21 cellular contexts compared by ENCODE assay signal in genomic region chr11:12704049-12704448, GRCh38. TPM values are rescaled to one million over a fixed set of nuclear protein-coding genes. Genes with fewer than 3 reads are reported as not detected.
DNase-seq lines count a peak whose midpoint lies in the region; ATAC-seq and TF ChIP-seq lines count a peak whose summit lies in the region.
"Had no signal": no experiment of that assay in that cellular context is flagged by ENCODE, and none has a peak within 500 bp of the region (broad histone marks: within the 10 kb centered on the region; RNA-seq: fewer than 3 reads in every experiment).

No MANE protein-coding gene starts in this region.

- H2AFZ ChIP-seq in PC-3 (ENCODE audit: low read length): no peak overlapping the region
- H2AFZ ChIP-seq: neural progenitor cell had no signal

- H3K4me2 ChIP-seq in PC-3 (ENCODE audit: low read length): no peak overlapping the region
- H3K4me2 ChIP-seq: neural progenitor cell had no signal

- intact Hi-C loops in PC-3 (cut with micrococcal nuclease): no loop called here
- intact Hi-C loops in mucosa of descending colon (cut with DNase I, micrococcal nuclease): no loop called here

- H3K9me2 ChIP-seq in PC-3 (replicated peaks; ENCODE audit: low read length): no peaks in the 10 kb centered on the region

- H3K27ac ChIP-seq in PC-3 (ENCODE audit: low read length): no peak overlapping the region
- H3K27ac ChIP-seq: neural progenitor cell, right lobe of liver had no signal

- peaks cover 100% of the 10 kb centered on the region for H3K79me2 ChIP-seq in PC-3 (ENCODE audit: low read length)

- POLR2A ChIA-PET in PC-3 (lab: Charles Lee; ENCODE audit: unreplicated experiment): no interaction called here

- CTCF ChIA-PET in PC-3 (lab: Charles Lee): interaction anchor here (0.7 kb wide), 1 partner anchor 50 kb away, joined by 3 read pairs; no protein-coding TSS in a partner anchor

- H3K27ac Mint-ChIP-seq in chondrocyte (ENCODE audit: unreplicated experiment): peak overlapping the region; percentile 83
- H3K27ac Mint-ChIP-seq: activated naive CD8-positive, alpha-beta T cell; CD8-positive, alpha-beta memory T cell; dendritic cell treated with granulocyte-macrophage colony-stimulating factor and Interleukin-4, amounts not matched to agents 40 ng/mL and 50 ng/mL, for 4 days; neural progenitor cell; T-cell had no signal

- H3K36me3 ChIP-seq in PC-3 (ENCODE audit: low read depth, low read length): peaks cover 6% of the 10 kb centered on the region
- H3K36me3 ChIP-seq in mucosa of descending colon (ENCODE audit: low read depth): no peaks in the 10 kb centered on the region
- H3K36me3 ChIP-seq: neural progenitor cell, right lobe of liver, tibial nerve had no signal

- no peak; the same call in 1 of the 2 replicates for ATAC-seq in PC-3
- no peak for ATAC-seq in mucosa of descending colon
- ATAC-seq: activated CD4-positive, CD25-positive, alpha-beta regulatory T cell treated with anti-CD3 and anti-CD28 coated beads, Interleukin-2, amount 50 U/mL, for 24 hours; right lobe of liver; T-cell had no signal

- H3K4me1 ChIP-seq in PC-3 (ENCODE audit: insufficient read depth, low read length) (peaks cover 10% of the 10 kb centered on the region), mucosa of descending colon (ENCODE audit: low read depth) (peaks cover 21% of the 10 kb centered on the region)

- no peaks in the 10 kb centered on the region for H3K36me3 Mint-ChIP-seq in chondrocyte (ENCODE audit: low read depth)
- H3K36me3 Mint-ChIP-seq: activated naive CD8-positive, alpha-beta T cell; CD8-positive, alpha-beta memory T cell; T-cell had no signal

- H3K9me3 ChIP-seq in PC-3 (ENCODE audit: low read length): no peaks in the 10 kb centered on the region
- no peaks in the 10 kb centered on the region for H3K9me3 ChIP-seq in mucosa of descending colon
- H3K9me3 ChIP-seq: right lobe of liver, tibial nerve had no signal

- H4K20me1 ChIP-seq in PC-3 (ENCODE audit: low read length): peaks cover 5% of the 10 kb centered on the region; the same call in 1 of the 2 replicates

- BruUV-seq in PC-3 (replicated peaks; lab: Mats Ljungman, UMichigan): no TSS peak

- H3K27me3 Mint-ChIP-seq in chondrocyte (ENCODE audit: low read depth): no peaks in the 10 kb centered on the region

- DNase-seq in Caki2 (ENCODE audit: low read depth) (peak; percentile 47), PC-3 (peak; percentile 30), chondrocyte (ENCODE audit: low spot score) (no peak), kidney tubule cell (ENCODE audit: low spot score) (peak; percentile 61), mucosa of descending colon (no peak), NCI-H1417 treated with DMSO at 0.1 percent for 48 hours (lab: John Stamatoyannopoulos, UW) (no peak), HUDEP-2 (lab: John Stamatoyannopoulos, UW; ENCODE audit: unreplicated experiment in 76 of 76) (no peak), NCI-H748 treated with DMSO at 0.1 percent for 48 hours (lab: John Stamatoyannopoulos, UW) (no peak)
- DNase-seq: CD8-positive, alpha-beta memory T cell; Karpas-422; NCI-H1436; NCI-H510A; right lobe of liver; stimulated activated CD4-positive, alpha-beta T cell treated with anti-CD3 and anti-CD28 coated beads, Interleukin-4, amount 100 ng/mL, for 4 hours; T-cell had no signal

- no peaks in the 10 kb centered on the region for H3F3A ChIP-seq in PC-3 (ENCODE audit: low read length, unreplicated experiment)

- in situ Hi-C loops in Caki2 (cut with HindIII; ENCODE audit: low pct_unique_long_range_greater_than_20kb, low sequenced_read_pairs): no loop called here

- H3K9ac ChIP-seq in PC-3 (ENCODE audit: low read length): no peak overlapping the region
- H3K9ac ChIP-seq: neural progenitor cell had no signal

- no peaks in the 10 kb centered on the region for H3K27me3 ChIP-seq in PC-3 (ENCODE audit: low read length)
- H3K27me3 ChIP-seq: neural progenitor cell, right lobe of liver, tibial nerve had no signal

- H3K4me1 Mint-ChIP-seq in chondrocyte (ENCODE audit: low read depth): peaks cover 71% of the 10 kb centered on the region
- H3K4me1 Mint-ChIP-seq: CD8-positive, alpha-beta memory T cell; T-cell had no signal

- no peak overlapping the region for H3K4me3 Mint-ChIP-seq in chondrocyte (ENCODE audit: unreplicated experiment)
- H3K4me3 Mint-ChIP-seq: activated naive CD8-positive, alpha-beta T cell; CD8-positive, alpha-beta memory T cell; dendritic cell treated with granulocyte-macrophage colony-stimulating factor and Interleukin-4, amounts not matched to agents 40 ng/mL and 50 ng/mL, for 4 days; neural progenitor cell; T-cell had no signal

- H3K4me3 ChIP-seq in PC-3 (ENCODE audit: low read length) (no peak overlapping the region), mucosa of descending colon (no peak overlapping the region)
- H3K4me3 ChIP-seq: lung, neural progenitor cell, right lobe of liver, tibial nerve had no signal

- no peak for TF ChIP-seq CTCF in PC-3 (conservative IDR thresholded peaks at IDR 0.05; ENCODE audit: low read depth, low read length)
- no peak for TF ChIP-seq CTCF in chondrocyte (IDR thresholded peaks at IDR 0.05)
- TF ChIP-seq CTCF in mucosa of descending colon (IDR thresholded peaks at IDR 0.05): no peak

- no peaks in the 10 kb centered on the region for H3K9me3 Mint-ChIP-seq in chondrocyte (ENCODE audit: low read depth)
- H3K9me3 Mint-ChIP-seq: CD8-positive, alpha-beta memory T cell; dendritic cell treated with granulocyte-macrophage colony-stimulating factor and Interleukin-4, amounts not matched to agents 40 ng/mL and 50 ng/mL, for 4 days; neural progenitor cell; T-cell had no signal

RNA-seq across cellular contexts. Expression of gene TEAD1, which starts 29.8 kb away (rescaled TPM):
- total RNA-seq in Caki2 (2014; rRNA removed; shearing (Covaris generic); ENCODE audit: low replicate concordance): 16.5 and 26.0 TPM in 2 replicates
- 70.2 and 148 TPM in 2 replicates for total RNA-seq in PC-3 (2014; rRNA removed)
- total RNA-seq in chondrocyte: 128 to 137 TPM (median 135 TPM) in 3 replicates
- total RNA-seq in mucosa of descending colon: 100 to 1,000 TPM in 1 of 3 donors, 10 to 100 TPM in 2; 33.2 to 196 (median 41.1) TPM

Comparison
In these comparisons a context has a peak if more than half of its experiments do, and no peak if none do; other contexts are left out.
1. DNase-seq: peak in Caki2 (single experiment), PC-3 (single experiment) and kidney tubule cell (single experiment); none in chondrocyte (single experiment), mucosa of descending colon (0 of 3), NCI-H1417 treated with DMSO at 0.1 percent for 48 hours (single experiment), HUDEP-2 (0 of 76) and NCI-H748 treated with DMSO at 0.1 percent for 48 hours (single experiment).